ENCODE assay signal across 28 cellular contexts in the genomic region with DNA sequence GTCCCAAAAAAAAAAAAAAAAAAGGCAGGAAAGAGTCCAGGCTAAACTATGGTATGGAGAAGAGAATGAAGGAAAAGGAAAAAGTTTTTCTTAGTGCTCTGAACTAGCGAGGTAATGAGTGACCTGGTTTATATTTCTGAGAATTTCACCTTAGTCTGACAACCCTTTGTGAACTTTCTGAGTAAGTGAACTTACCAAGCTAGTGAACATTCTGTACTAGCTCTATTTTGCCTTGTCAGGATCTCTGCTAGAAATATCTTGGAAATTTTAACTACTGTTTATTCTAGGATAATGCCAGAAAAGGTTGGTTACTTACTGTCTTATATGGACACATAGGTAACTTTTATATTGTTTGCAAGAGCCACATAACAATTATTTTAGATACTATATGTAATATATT. TPM values are rescaled to one million over a fixed set of nuclear protein-coding genes. Genes with fewer than 3 reads are reported as not detected.
DNase-seq lines count a peak whose midpoint lies in the region; ATAC-seq, FAIRE-seq and TF ChIP-seq lines count a peak whose summit lies in the region.
"Had no signal": no experiment of that assay in that cellular context is flagged by ENCODE, and none has a peak within 500 bp of the region (broad histone marks: within the 10 kb centered on the region; RNA-seq: fewer than 3 reads in every experiment).

No MANE protein-coding gene starts in this region.

- H3K4me1 ChIP-seq in left ventricle myocardium inferior (peaks cover 83% of the 10 kb centered on the region), kidney (ENCODE audit: control insufficient read depth in 1 of 2, insufficient read depth in 1 of 2, low read depth in 1 of 2, low read length in 2 of 2) (peaks cover 10 to 23% of the 10 kb centered on the region in 2 donors)
- H3K4me1 ChIP-seq: BE2C, foreskin keratinocyte had no signal

- peaks cover 81% of the 10 kb centered on the region for H3K79me2 ChIP-seq in SU-DHL-6 (ENCODE audit: insufficient read depth, low read length)

- H3K36me3 ChIP-seq in left ventricle myocardium inferior (peaks cover 60% of the 10 kb centered on the region), SU-DHL-6 (ENCODE audit: low read length) (peaks cover 34% of the 10 kb centered on the region), kidney (ENCODE audit: control insufficient read depth in 1 of 2, insufficient read depth in 2 of 2, low read length in 2 of 2) (peaks cover 0 to 9% of the 10 kb centered on the region in 2 donors)

- H3K27ac ChIP-seq in left ventricle myocardium inferior (replicated peaks) (peak overlapping the region; percentile 29), SU-DHL-6 (ENCODE audit: low read depth, low read length) (no peak overlapping the region), kidney (ENCODE audit: low read depth in 2 of 2, low read length in 2 of 2) (no peak overlapping the region)
- H3K27ac ChIP-seq: foreskin keratinocyte, neutrophil had no signal

- H3K4me2 ChIP-seq in SU-DHL-6 (ENCODE audit: low read depth, low read length, poor library complexity, severe bottlenecking): peak overlapping the region; percentile 16

- H3K9me2 ChIP-seq in SU-DHL-6 (replicated peaks; ENCODE audit: insufficient read depth, low read length): no peaks in the 10 kb centered on the region

- no peak overlapping the region for H2AFZ ChIP-seq in SU-DHL-6 (ENCODE audit: low read depth, low read length, severe bottlenecking)

- H3K4me3 ChIP-seq in left ventricle myocardium inferior (peak overlapping the region; percentile 15), SU-DHL-6 (ENCODE audit: insufficient read depth, low read length, poor library complexity, severe bottlenecking) (no peak overlapping the region), kidney (ENCODE audit: low read length in 2 of 2) (no peak overlapping the region)
- H3K4me3 ChIP-seq: coronary artery, stomach, tibial nerve had no signal

- H3K27me3 ChIP-seq in left ventricle myocardium inferior (ENCODE audit: low read depth) (no peaks in the 10 kb centered on the region), SU-DHL-6 (ENCODE audit: low read length) (no peaks in the 10 kb centered on the region)
- H3K27me3 ChIP-seq: BE2C, foreskin keratinocyte, neutrophil, stomach, tibial nerve had no signal

- TF ChIP-seq CTCF in left ventricle myocardium inferior (IDR thresholded peaks at IDR 0.05; ENCODE audit: borderline replicate concordance) (no peak), SU-DHL-6 (IDR thresholded peaks at IDR 0.05; ENCODE audit: insufficient read depth, low read length, poor library complexity, severe bottlenecking) (no peak), kidney (IDR thresholded peaks at IDR 0.05; ENCODE audit: borderline replicate concordance, extremely low read depth, insufficient read depth) (no peak)

- no peak for ATAC-seq in HG03280 (IDR thresholded peaks at IDR 0.05; ENCODE audit: unreplicated experiment)
- ATAC-seq: esophagus mucosa, foreskin keratinocyte, left cardiac atrium, Panc1, T-cell had no signal

- no peak for TF ChIP-seq POLR2A in GM12891 (IDR thresholded peaks at IDR 0.05; ENCODE audit: low read depth, low read length)

- peaks cover 9% of the 10 kb centered on the region for H3F3A ChIP-seq in SU-DHL-6 (ENCODE audit: insufficient read depth)

- H4K20me1 ChIP-seq in SU-DHL-6 (ENCODE audit: low read depth, low read length): no peaks in the 10 kb centered on the region

- no peaks in the 10 kb centered on the region for H3K9me3 ChIP-seq in left ventricle myocardium inferior (replicated peaks)
- no peaks in the 10 kb centered on the region for H3K9me3 ChIP-seq in SU-DHL-6 (ENCODE audit: insufficient read depth, low read length)
- no peaks in the 10 kb centered on the region for H3K9me3 ChIP-seq in kidney (ENCODE audit: control insufficient read depth in 1 of 2, low read length in 2 of 2)
- H3K9me3 ChIP-seq: BE2C, neutrophil, stomach, tibial nerve had no signal

- DNase-seq in left ventricle myocardium inferior (no peak), cardiac septum (ENCODE audit: low spot score) (no peak), kidney (no peak), NCI-H1694 (lab: John Stamatoyannopoulos, UW) (no peak), GM12891 (ENCODE audit: insufficient read length, low spot score) (no peak), NCI-H2196 (lab: John Stamatoyannopoulos, UW; ENCODE audit: unreplicated experiment) (no peak)
- DNase-seq: activated CD4-positive, alpha-beta T cell treated with anti-CD3 and anti-CD28 coated beads, Interleukin-2, amount 50 U/mL, for 48 hours; activated CD4-positive, CD25-positive, alpha-beta regulatory T cell; activated naive CD4-positive, alpha-beta T cell treated with anti-CD3 and anti-CD28 coated beads, Interleukin-2, amount 10 ng/mL, durations not matched to agents 7 days and 5 days; BE2C; foreskin keratinocyte; Kasumi-1; left cardiac atrium; NCI-H1092; NCI-H1930; NCI-H526; SIG-M5; stimulated activated CD8-positive, alpha-beta memory T cell treated with anti-CD3 and anti-CD28 coated beads, Interleukin-4, amount 100 ng/mL, for 48 hours; stomach; T-cell had no signal

- intact Hi-C loops in left ventricle myocardium inferior (cut with micrococcal nuclease) (no loop called here), cardiac septum (cut with DNase I) (no loop called here), kidney (cut with DNase I) (loop anchor here (10.0 kb wide), 1 partner anchor 54 kb away; no protein-coding TSS in a partner anchor)

- H3K9ac ChIP-seq in SU-DHL-6 (ENCODE audit: low read length) (no peak overlapping the region), kidney (ENCODE audit: low read length in 2 of 2) (no peak overlapping the region)

- peak; percentile 23 for FAIRE-seq in kidney (lab: Jason Lieb, UNC)
- FAIRE-seq in GM12891 (lab: Jason Lieb, UNC): no peak
- FAIRE-seq: bronchial epithelial cell had no signal

TF ChIP-seq in GM12891, 5 proteins besides CTCF, POLR2A, EP300 and RAD21:
- no peak for TF ChIP-seq POLR2AphosphoS5 (IDR thresholded peaks at IDR 0.05; ENCODE audit: low read depth, low read length)

RNA-seq across cellular contexts. Expression of a gene that starts 4.4 kb away (rescaled TPM):
- total RNA-seq in left ventricle myocardium inferior (22.1 TPM), cardiac septum (19.2 TPM), kidney (29.9 TPM)
- 28.2 TPM for polyA plus RNA-seq in kidney (ENCODE audit: insufficient read depth, low read depth, low replicate concordance)
- 16.2 TPM for polyA plus RNA-seq in GM12891 (2012; ENCODE audit: low read depth, missing spikeins)

RNA-seq across cellular contexts. Expression of a gene that starts 14.0 kb away (rescaled TPM):
- total RNA-seq in left ventricle myocardium inferior (not detected), cardiac septum (not detected), kidney (0.69 TPM)
- polyA plus RNA-seq in kidney (ENCODE audit: insufficient read depth, low read depth, low replicate concordance): 0.34 TPM
- 0.35 TPM for polyA plus RNA-seq in GM12891 (2012; ENCODE audit: low read depth, missing spikeins)
